In the genomic region with DNA sequence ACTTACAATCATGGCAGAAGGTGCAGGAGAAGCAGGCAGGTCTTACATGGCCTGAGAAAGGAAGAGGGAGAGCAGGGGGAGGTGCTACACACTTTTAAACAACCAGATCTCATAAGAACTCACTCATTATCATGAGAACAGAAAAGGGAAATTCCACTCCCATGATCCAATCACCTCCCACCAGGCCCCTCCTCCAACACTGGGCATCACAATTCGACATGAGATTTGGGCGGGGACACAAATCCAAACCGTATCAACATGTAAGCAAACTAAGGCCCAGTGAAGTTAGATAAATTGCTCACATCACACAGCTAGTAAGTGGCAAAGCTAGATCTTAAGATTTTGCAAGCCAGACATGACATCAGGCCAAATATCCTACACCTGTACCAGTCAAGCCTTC, we compare ENCODE assay signal across 2 cellular contexts.
TF ChIP-seq lines count a peak whose summit lies in the region.

No MANE protein-coding gene starts in this region.

TF ChIP-seq in IMR-90, 13 proteins besides CTCF, POLR2A, EP300 and RAD21:
- TF ChIP-seq, protein P1, sequence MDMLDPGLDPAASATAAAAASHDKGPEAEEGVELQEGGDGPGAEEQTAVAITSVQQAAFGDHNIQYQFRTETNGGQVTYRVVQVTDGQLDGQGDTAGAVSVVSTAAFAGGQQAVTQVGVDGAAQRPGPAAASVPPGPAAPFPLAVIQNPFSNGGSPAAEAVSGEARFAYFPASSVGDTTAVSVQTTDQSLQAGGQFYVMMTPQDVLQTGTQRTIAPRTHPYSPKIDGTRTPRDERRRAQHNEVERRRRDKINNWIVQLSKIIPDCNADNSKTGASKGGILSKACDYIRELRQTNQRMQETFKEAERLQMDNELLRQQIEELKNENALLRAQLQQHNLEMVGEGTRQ (IDR thresholded peaks at IDR 0.05; ENCODE audit: low read depth, low read length): no peak
- TF ChIP-seq, protein P2, sequence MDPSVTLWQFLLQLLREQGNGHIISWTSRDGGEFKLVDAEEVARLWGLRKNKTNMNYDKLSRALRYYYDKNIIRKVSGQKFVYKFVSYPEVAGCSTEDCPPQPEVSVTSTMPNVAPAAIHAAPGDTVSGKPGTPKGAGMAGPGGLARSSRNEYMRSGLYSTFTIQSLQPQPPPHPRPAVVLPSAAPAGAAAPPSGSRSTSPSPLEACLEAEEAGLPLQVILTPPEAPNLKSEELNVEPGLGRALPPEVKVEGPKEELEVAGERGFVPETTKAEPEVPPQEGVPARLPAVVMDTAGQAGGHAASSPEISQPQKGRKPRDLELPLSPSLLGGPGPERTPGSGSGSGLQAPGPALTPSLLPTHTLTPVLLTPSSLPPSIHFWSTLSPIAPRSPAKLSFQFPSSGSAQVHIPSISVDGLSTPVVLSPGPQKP (IDR thresholded peaks at IDR 0.05; ENCODE audit: borderline replicate concordance, low read depth, low read length): no peak
- TF ChIP-seq RCOR1 (IDR thresholded peaks at IDR 0.05; ENCODE audit: insufficient replicate concordance, low read length): no peak
- no peak for TF ChIP-seq MAFK (IDR thresholded peaks at IDR 0.05; ENCODE audit: low read depth, low read length)
- TF ChIP-seq CHD1 (IDR thresholded peaks at IDR 0.05; ENCODE audit: low read depth, low read length): no peak
- no peak for TF ChIP-seq BHLHE40 (IDR thresholded peaks at IDR 0.05; ENCODE audit: low read depth, low read length)
- TF ChIP-seq MXI1 (IDR thresholded peaks at IDR 0.05; ENCODE audit: borderline replicate concordance, low read depth, low read length): no peak
- TF ChIP-seq FOS (IDR thresholded peaks at IDR 0.05; ENCODE audit: low read depth, low read length): no peak
- no peak for TF ChIP-seq CEBPB (IDR thresholded peaks at IDR 0.05; ENCODE audit: low read depth, low read length)
- no peak for TF ChIP-seq MAZ (IDR thresholded peaks at IDR 0.05; ENCODE audit: borderline replicate concordance, low read depth, low read length)
- TF ChIP-seq SMC3 (IDR thresholded peaks at IDR 0.05; ENCODE audit: low read depth, low read length): no peak

TF ChIP-seq in GM12878, 131 proteins besides CTCF, POLR2A, EP300 and RAD21:
- peak; percentile 51 for TF ChIP-seq RELA (IDR thresholded peaks at IDR 0.05; ENCODE audit: borderline replicate concordance, partially characterized antibody)
- TF ChIP-seq SRF (IDR thresholded peaks at IDR 0.05; ENCODE audit: low read depth in 2 of 2, low read length in 2 of 2): no peak
- TF ChIP-seq TCF3 (IDR thresholded peaks at IDR 0.05; ENCODE audit: borderline replicate concordance, insufficient read depth, low read depth, low read length): no peak
- TF ChIP-seq, protein P3, sequence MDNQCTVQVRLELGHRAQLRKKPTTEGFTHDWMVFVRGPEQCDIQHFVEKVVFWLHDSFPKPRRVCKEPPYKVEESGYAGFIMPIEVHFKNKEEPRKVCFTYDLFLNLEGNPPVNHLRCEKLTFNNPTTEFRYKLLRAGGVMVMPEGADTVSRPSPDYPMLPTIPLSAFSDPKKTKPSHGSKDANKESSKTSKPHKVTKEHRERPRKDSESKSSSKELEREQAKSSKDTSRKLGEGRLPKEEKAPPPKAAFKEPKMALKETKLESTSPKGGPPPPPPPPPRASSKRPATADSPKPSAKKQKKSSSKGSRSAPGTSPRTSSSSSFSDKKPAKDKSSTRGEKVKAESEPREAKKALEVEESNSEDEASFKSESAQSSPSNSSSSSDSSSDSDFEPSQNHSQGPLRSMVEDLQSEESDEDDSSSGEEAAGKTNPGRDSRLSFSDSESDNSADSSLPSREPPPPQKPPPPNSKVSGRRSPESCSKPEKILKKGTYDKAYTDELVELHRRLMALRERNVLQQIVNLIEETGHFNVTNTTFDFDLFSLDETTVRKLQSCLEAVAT (IDR thresholded peaks at IDR 0.05): peak; percentile 51; the same call in 1 of the 2 replicates
- TF ChIP-seq GABPA (IDR thresholded peaks at IDR 0.05; ENCODE audit: low read depth): no peak
